In genomic region chr6:42762950-42763349, GRCh38 we compare ENCODE assay signal across 25 cellular contexts. TPM values are rescaled to one million over a fixed set of nuclear protein-coding genes. Genes with fewer than 3 reads are reported as not detected.
"Had no signal": no experiment of that assay in that cellular context is flagged by ENCODE, and none has a peak within 500 bp of the region (broad histone marks: within the 10 kb centered on the region; RNA-seq: fewer than 3 reads in every experiment).

No MANE protein-coding gene starts in this region.

- H3K4me3 ChIP-seq: SK-N-MC had no signal

- H3K36me3 Mint-ChIP-seq: WTC11 had no signal

- H3K27ac ChIP-seq: SK-N-MC had no signal

- DNase-seq: activated CD4-positive, alpha-beta T cell treated with anti-CD3 and anti-CD28 coated beads for 48 hours; activated CD4-positive, alpha-beta T cell treated with anti-CD3 and anti-CD28 coated beads, Interleukin-2, amount 50 U/mL, for 48 hours; activated CD4-positive, CD25-positive, alpha-beta regulatory T cell treated with anti-CD3 and anti-CD28 coated beads, Interleukin-2, amount 50 U/mL, for 72 hours; activated effector memory CD4-positive, alpha-beta T cell treated with anti-CD3 and anti-CD28 coated beads, Interleukin-2, amount 50 U/mL, for 16 hours; activated naive CD4-positive, alpha-beta T cell treated with Interleukin-2 at 50 U/mL for 16 hours; activated naive CD8-positive, alpha-beta T cell treated with anti-CD3 and anti-CD28 coated beads for 36 hours; activated T-cell treated with anti-CD3 and anti-CD28 coated beads, Interleukin-2, amount 50 U/mL, for 4 hours; KG1; NCI-H1048; NCI-H146; NCI-H187 treated with DMSO at 0.1 percent for 48 hours; NCI-H2081 treated with DMSO at 0.1 percent for 48 hours; NCI-H2171; NCI-H2227 treated with DMSO at 0.1 percent for 48 hours; NCI-H446 treated with DMSO at 0.1 percent for 48 hours; NCI-H524 treated with DMSO at 0.1 percent for 48 hours; NCI-H748 treated with DMSO at 0.1 percent for 48 hours; RPMI8226; T-cell had no signal

- H3K27ac Mint-ChIP-seq: activated naive CD8-positive, alpha-beta T cell treated with anti-CD3 and anti-CD28 coated beads for 36 hours; T-cell; WTC11 had no signal

- H3K9me3 Mint-ChIP-seq: activated naive CD8-positive, alpha-beta T cell treated with anti-CD3 and anti-CD28 coated beads for 36 hours; activated T-cell treated with anti-CD3 and anti-CD28 coated beads, Interleukin-2, amount 50 U/mL, for 4 hours; T-cell; WTC11 had no signal

- H3K4me3 Mint-ChIP-seq: activated naive CD8-positive, alpha-beta T cell treated with anti-CD3 and anti-CD28 coated beads for 36 hours; activated T-cell treated with anti-CD3 and anti-CD28 coated beads, Interleukin-2, amount 50 U/mL, for 4 hours; T-cell; WTC11 had no signal

- ATAC-seq: activated T-cell treated with anti-CD3 and anti-CD28 coated beads, Interleukin-2, amount 50 U/mL, for 4 hours; Right ventricle myocardium inferior; T-cell; WTC11 had no signal

- H3K27me3 Mint-ChIP-seq: activated naive CD8-positive, alpha-beta T cell treated with anti-CD3 and anti-CD28 coated beads for 36 hours; T-cell had no signal

RNA-seq across cellular contexts. Expression of gene PRPH2, which starts 40.6 kb away (rescaled TPM):
- total RNA-seq: M059J; OCI-LY7; T-helper 2 cell treated with Interferon-gamma antibody and Interleukin-4, amounts not matched to agents 100 ng/mL and 5 ng/mL, for 36 hours had no signal
